29 cellular contexts compared by ENCODE assay signal in the genomic region with DNA sequence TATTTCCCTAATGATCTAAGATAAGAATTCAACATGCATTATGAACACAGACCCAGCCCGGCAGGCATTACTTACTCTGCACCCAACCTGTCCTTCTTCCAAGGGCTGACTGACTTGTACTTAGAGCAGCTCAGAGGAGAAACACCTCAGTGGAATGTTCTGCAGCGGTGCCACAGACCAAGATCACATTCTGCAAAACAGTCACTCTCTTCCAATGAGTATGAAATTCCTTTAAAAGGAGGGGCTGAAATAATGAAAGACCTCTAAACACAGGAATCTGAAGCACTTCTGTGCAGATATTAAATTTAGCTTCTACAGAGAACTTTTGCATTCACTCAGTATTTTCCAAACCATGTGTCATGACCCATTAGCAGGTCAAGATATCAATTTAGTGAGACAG.
"Had no signal": no experiment of that assay in that cellular context is flagged by ENCODE, and none has a peak within 500 bp of the region (broad histone marks: within the 10 kb centered on the region; RNA-seq: fewer than 3 reads in every experiment).

No MANE protein-coding gene starts in this region.

- H3K27ac Mint-ChIP-seq: activated CD4-positive, alpha-beta T cell treated with anti-CD3 and anti-CD28 coated beads, Interleukin-2, amount 10 ng/mL, durations not matched to agents 24 days and 14 days; activated CD8-positive, alpha-beta T cell treated with anti-CD3 and anti-CD28 coated beads for 36 hours; activated naive CD8-positive, alpha-beta T cell treated with anti-CD3 and anti-CD28 coated beads for 36 hours; activated T-cell treated with anti-CD3 and anti-CD28 coated beads, Interleukin-2, amount 50 U/mL, for 72 hours; activated T-helper 17 cell treated with anti-CD3 and anti-CD28 coated beads, Interleukin-2, amount 50 U/mL, for 72 hours had no signal

- ATAC-seq: activated CD8-positive, alpha-beta T cell treated with anti-CD3 and anti-CD28 coated beads for 36 hours; activated T-cell treated with anti-CD3 and anti-CD28 coated beads, Interleukin-2, amount 50 U/mL, for 72 hours; activated T-helper 17 cell treated with anti-CD3 and anti-CD28 coated beads, Interleukin-2, amount 50 U/mL, for 72 hours; body of pancreas; Panc1 had no signal

- H3K36me3 Mint-ChIP-seq: activated naive CD8-positive, alpha-beta T cell treated with anti-CD3 and anti-CD28 coated beads for 36 hours had no signal

- H3K9me3 ChIP-seq: body of pancreas, breast epithelium, MG63, SJCRH30 had no signal

- DNase-seq: activated CD4-positive, alpha-beta T cell treated with anti-CD3 and anti-CD28 coated beads, Interleukin-2, amount 10 ng/mL, durations not matched to agents 24 days and 14 days; activated CD4-positive, alpha-beta T cell treated with anti-CD3 and anti-CD28 coated beads, Interleukin-2, amount 50 U/mL, for 4 hours; activated CD8-positive, alpha-beta T cell treated with anti-CD3 and anti-CD28 coated beads for 36 hours; activated effector memory CD4-positive, alpha-beta T cell treated with anti-CD3 and anti-CD28 coated beads, Interleukin-2, amount 50 U/mL, for 16 hours; activated naive CD4-positive, alpha-beta T cell; activated naive CD4-positive, alpha-beta T cell treated with anti-CD3 and anti-CD28 coated beads, Interleukin-2, amount 50 U/mL, for 16 hours; activated naive CD8-positive, alpha-beta T cell treated with anti-CD3 and anti-CD28 coated beads for 36 hours; activated T-cell treated with anti-CD3 and anti-CD28 coated beads, Interleukin-2, amount 50 U/mL, for 1 hour; activated T-cell treated with anti-CD3 and anti-CD28 coated beads, Interleukin-2, amount 50 U/mL, for 72 hours; amniotic stem cell; aorta; body of pancreas; Kasumi-1; KG1; MG63; NCI-H1048; NCI-H1105 treated with DMSO at 0.1 percent for 48 hours; NCI-H1436; NCI-H1694; NCI-H2029; NCI-H2171; NCI-H510A treated with DMSO at 0.1 percent for 48 hours; SHP77; SJCRH30; T1000 had no signal

- H3K27me3 ChIP-seq: body of pancreas, breast epithelium, SJCRH30 had no signal

- H3K27me3 Mint-ChIP-seq: activated CD4-positive, alpha-beta T cell treated with anti-CD3 and anti-CD28 coated beads, Interleukin-2, amount 10 ng/mL, durations not matched to agents 24 days and 14 days; activated CD8-positive, alpha-beta T cell treated with anti-CD3 and anti-CD28 coated beads for 36 hours; activated naive CD8-positive, alpha-beta T cell treated with anti-CD3 and anti-CD28 coated beads for 36 hours; activated T-helper 17 cell treated with anti-CD3 and anti-CD28 coated beads, Interleukin-2, amount 50 U/mL, for 72 hours had no signal

- H3K4me1 ChIP-seq: body of pancreas, breast epithelium had no signal

- H3K36me3 ChIP-seq: breast epithelium, MG63, SJCRH30 had no signal

- H3K4me1 Mint-ChIP-seq: activated CD4-positive, alpha-beta T cell treated with anti-CD3 and anti-CD28 coated beads, Interleukin-2, amount 10 ng/mL, durations not matched to agents 24 days and 14 days; activated naive CD8-positive, alpha-beta T cell treated with anti-CD3 and anti-CD28 coated beads for 36 hours; activated T-helper 17 cell treated with anti-CD3 and anti-CD28 coated beads, Interleukin-2, amount 50 U/mL, for 72 hours had no signal

- H3K9me3 Mint-ChIP-seq: activated CD4-positive, alpha-beta T cell treated with anti-CD3 and anti-CD28 coated beads, Interleukin-2, amount 10 ng/mL, durations not matched to agents 24 days and 14 days; activated CD8-positive, alpha-beta T cell treated with anti-CD3 and anti-CD28 coated beads for 36 hours; activated naive CD8-positive, alpha-beta T cell treated with anti-CD3 and anti-CD28 coated beads for 36 hours; activated T-cell treated with anti-CD3 and anti-CD28 coated beads, Interleukin-2, amount 50 U/mL, for 72 hours; activated T-helper 17 cell treated with anti-CD3 and anti-CD28 coated beads, Interleukin-2, amount 50 U/mL, for 72 hours had no signal

- H3K4me3 ChIP-seq: body of pancreas, breast epithelium, MG63, SJCRH30, SK-N-MC had no signal

- H3K4me3 Mint-ChIP-seq: activated CD4-positive, alpha-beta T cell treated with anti-CD3 and anti-CD28 coated beads, Interleukin-2, amount 10 ng/mL, durations not matched to agents 24 days and 14 days; activated CD8-positive, alpha-beta T cell treated with anti-CD3 and anti-CD28 coated beads for 36 hours; activated naive CD8-positive, alpha-beta T cell treated with anti-CD3 and anti-CD28 coated beads for 36 hours; activated T-cell treated with anti-CD3 and anti-CD28 coated beads, Interleukin-2, amount 50 U/mL, for 72 hours; activated T-helper 17 cell treated with anti-CD3 and anti-CD28 coated beads, Interleukin-2, amount 50 U/mL, for 72 hours had no signal

- H3K27ac ChIP-seq: body of pancreas, breast epithelium, SJCRH30, SK-N-MC had no signal
